Comparison of ENCODE assay signal across 19 cellular contexts in the genomic region with DNA sequence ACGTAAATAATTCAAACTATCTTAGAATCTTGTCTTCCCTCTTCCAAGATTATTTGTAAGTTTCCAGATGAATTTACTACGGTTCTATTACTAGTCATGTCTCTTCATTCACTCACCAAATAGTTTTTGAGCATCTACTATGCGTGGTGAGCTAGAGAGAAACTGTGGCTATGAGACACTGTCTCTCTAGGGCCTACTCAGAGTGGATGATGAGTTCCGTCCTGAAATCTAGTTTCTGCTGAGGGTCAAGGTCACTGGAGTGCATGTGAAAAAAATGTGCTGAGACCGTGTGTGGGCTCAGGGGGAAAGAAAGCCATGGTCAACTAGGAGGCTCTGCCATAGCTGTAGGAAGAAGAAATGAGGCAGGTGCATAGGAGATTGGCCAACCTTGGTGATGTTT.
DNase-seq lines count a peak whose midpoint lies in the region; ATAC-seq, FAIRE-seq and TF ChIP-seq lines count a peak whose summit lies in the region.
"Had no signal": no experiment of that assay in that cellular context is flagged by ENCODE, and none has a peak within 500 bp of the region (broad histone marks: within the 10 kb centered on the region; RNA-seq: fewer than 3 reads in every experiment).

No MANE protein-coding gene starts in this region.

- no peak for FAIRE-seq in HTR-8/SVneo (lab: Jason Lieb, UNC)
- FAIRE-seq: islet of Langerhans had no signal

- no peaks in the 10 kb centered on the region for H4K20me1 ChIP-seq in Loucy (ENCODE audit: insufficient read depth, low read length, poor library complexity, severe bottlenecking)

- H3K36me3 ChIP-seq in CD4-positive, alpha-beta memory T cell (ENCODE audit: insufficient read depth, low read length): no peaks in the 10 kb centered on the region
- no peaks in the 10 kb centered on the region for H3K36me3 ChIP-seq in Loucy (ENCODE audit: insufficient read depth, low read length)
- H3K36me3 ChIP-seq: adrenal gland, vagina had no signal

- peak overlapping the region; percentile 78 for H3K4me2 ChIP-seq in Loucy (ENCODE audit: low read depth, low read length, poor library complexity, severe bottlenecking)

- H3F3A ChIP-seq in Loucy (ENCODE audit: low read depth): peaks cover 20% of the 10 kb centered on the region

- H2AFZ ChIP-seq in Loucy (ENCODE audit: low read length): no peak overlapping the region

- CTCF ChIA-PET in CD4-positive, alpha-beta memory T cell (lab: Charles Lee; ENCODE audit: partially characterized antibody): interaction anchor here (1.1 to 3.2 kb wide), 3 partner anchors 19 to 317 kb away, joined by 3 to 10 read pairs (median 3); no protein-coding TSS in a partner anchor

- no peaks in the 10 kb centered on the region for H3K9me2 ChIP-seq in Loucy (replicated peaks; ENCODE audit: low read depth, low read length)

- H3K79me2 ChIP-seq in Loucy (ENCODE audit: insufficient read depth, low read length): no peaks in the 10 kb centered on the region

- H3K36me3 Mint-ChIP-seq in CD4-positive, alpha-beta memory T cell: no peaks in the 10 kb centered on the region

- DNase-seq in CD4-positive, alpha-beta memory T cell: no peak
- no peak for DNase-seq in HT-29 (ENCODE audit: low spot score)
- DNase-seq in HTR-8/SVneo (ENCODE audit: insufficient read length, low spot score): no peak
- no peak for DNase-seq in C1 segment of cervical spinal cord (lab: John Stamatoyannopoulos, UW)
- DNase-seq: adrenal gland; cerebellar nuclear complex; EL; mesenchymal stem cell; NK-92 treated with Interleukin-12 subunit alpha and Interleukin-12 subunit beta, amount 100 ng/mL, for 24 hours; nucleus accumbens; SHP77; stimulated activated naive CD4-positive, alpha-beta T cell treated with Interleukin-2 at 50 U/mL for 16 hours had no signal

- H3K4me3 Mint-ChIP-seq in CD4-positive, alpha-beta memory T cell: peak overlapping the region in 1 of 8 donors; percentile 8
- H3K4me3 Mint-ChIP-seq: B cell had no signal

- H3K27ac Mint-ChIP-seq in CD4-positive, alpha-beta memory T cell: peak overlapping the region; percentile 17 to 92 (median 67)
- H3K27ac Mint-ChIP-seq: B cell had no signal

- H3K9ac ChIP-seq in Loucy (ENCODE audit: low read depth, low read length, poor library complexity, severe bottlenecking): peak overlapping the region; percentile 76

- H3K4me3 ChIP-seq in CD4-positive, alpha-beta memory T cell (ENCODE audit: low read length in 2 of 2): no peak overlapping the region
- H3K4me3 ChIP-seq in Loucy (ENCODE audit: low read length, poor library complexity, severe bottlenecking): no peak overlapping the region
- H3K4me3 ChIP-seq: adrenal gland, vagina had no signal

- H3K4me1 ChIP-seq in CD4-positive, alpha-beta memory T cell (ENCODE audit: insufficient read depth, low read length): peaks cover 50% of the 10 kb centered on the region
- peaks cover 73% of the 10 kb centered on the region for H3K4me1 ChIP-seq in Loucy (ENCODE audit: insufficient read depth, low read length, poor library complexity, severe bottlenecking)
- H3K4me1 ChIP-seq: adrenal gland, vagina had no signal

- no peak for TF ChIP-seq CTCF in Loucy (conservative IDR thresholded peaks at IDR 0.05; ENCODE audit: low read length)

- no peaks in the 10 kb centered on the region for H3K27me3 ChIP-seq in CD4-positive, alpha-beta memory T cell (ENCODE audit: insufficient read depth, low read length)
- no peaks in the 10 kb centered on the region for H3K27me3 ChIP-seq in Loucy (ENCODE audit: insufficient read depth, low read length, poor library complexity, severe bottlenecking)
- H3K27me3 ChIP-seq: adrenal gland, vagina had no signal

- POLR2A ChIA-PET in CD4-positive, alpha-beta memory T cell (lab: Charles Lee; ENCODE audit: partially characterized antibody): interaction anchor here (0.5 to 7.2 kb wide), 7 partner anchors 8 to 57 kb away, joined by 3 to 97 read pairs (median 4); no protein-coding TSS in a partner anchor

- no peaks in the 10 kb centered on the region for H3K9me3 ChIP-seq in CD4-positive, alpha-beta memory T cell (ENCODE audit: control insufficient read depth in 1 of 2, low read length in 2 of 2)
- H3K9me3 ChIP-seq in Loucy (ENCODE audit: insufficient read depth, low read depth, low read length): no peaks in the 10 kb centered on the region; the same call in 1 of the 2 replicates
- H3K9me3 ChIP-seq: adrenal gland, vagina had no signal

- intact Hi-C loops in CD4-positive, alpha-beta memory T cell (cut with micrococcal nuclease): no loop called here

- H3K4me1 Mint-ChIP-seq in CD4-positive, alpha-beta memory T cell: peaks cover 44 to 79% (median 68%) of the 10 kb centered on the region in 4 donors

- ATAC-seq in GM18867 (IDR thresholded peaks at IDR 0.05; ENCODE audit: unreplicated experiment) (peak; percentile 71), HG02623 (IDR thresholded peaks at IDR 0.05; ENCODE audit: unreplicated experiment) (peak; percentile 60), HG03097 (IDR thresholded peaks at IDR 0.05; ENCODE audit: low FRiP score, unreplicated experiment) (no peak)

- H3K27me3 Mint-ChIP-seq in CD4-positive, alpha-beta memory T cell: no peaks in the 10 kb centered on the region

- peaks cover 0 to 5% (median 0%) of the 10 kb centered on the region in 8 donors for H3K9me3 Mint-ChIP-seq in CD4-positive, alpha-beta memory T cell

- no peak overlapping the region for H3K27ac ChIP-seq in CD4-positive, alpha-beta memory T cell (ENCODE audit: low read depth, low read length)
- H3K27ac ChIP-seq: adrenal gland, vagina had no signal
